In the genomic region with DNA sequence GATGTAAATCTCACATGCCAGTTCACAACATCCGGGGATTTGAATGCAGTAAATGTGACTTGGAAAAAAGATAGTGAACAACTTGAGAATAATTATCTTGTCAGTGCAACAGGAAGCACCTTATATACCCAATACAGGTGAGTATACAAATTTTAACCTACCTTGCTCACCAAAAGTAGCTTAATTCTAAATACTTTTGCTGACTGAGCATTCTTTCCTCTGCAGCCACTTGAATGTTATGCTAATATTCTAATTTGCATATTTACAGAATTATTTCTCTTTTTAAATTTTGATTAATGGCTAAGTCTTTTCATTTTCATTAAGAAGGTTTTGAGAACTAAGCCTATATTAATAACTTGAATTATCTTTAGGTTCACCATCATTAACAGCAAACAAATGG, we compare ENCODE assay signal across 1 cellular context.
TF ChIP-seq lines count a peak whose summit lies in the region.

No MANE protein-coding gene starts in this region.

TF ChIP-seq in H1, 55 proteins besides CTCF, POLR2A, EP300 and RAD21:
- TF ChIP-seq MAFK (IDR thresholded peaks at IDR 0.05; ENCODE audit: low read depth, low read length), result peak; percentile 86
TF ChIP-seq in H1: peak in this region for 1; not testable (repeated sequence) for 54.
